ENCODE assay signal across 18 cellular contexts in genomic region chr2:52423655-52424054, GRCh38.
A peak's percentile ranks its signal among the peaks of the same experiment; 100 is the strongest.
DNase-seq lines count a peak whose midpoint lies in the region; ATAC-seq and TF ChIP-seq lines count a peak whose summit lies in the region.
"Had no signal": no experiment of that assay in that cellular context is flagged by ENCODE, and none has a peak within 500 bp of the region (broad histone marks: within the 10 kb centered on the region; RNA-seq: fewer than 3 reads in every experiment).

No MANE protein-coding gene starts in this region.

- H3K79me1 ChIP-seq in IMR-90 (ENCODE audit: low read depth in 1 of 2, low read length in 2 of 2) (no peaks in the 10 kb centered on the region), mesendoderm (ENCODE audit: low read length) (no peaks in the 10 kb centered on the region)

- H3K4me1 Mint-ChIP-seq in GM23338 (peaks cover 18% of the 10 kb centered on the region; the same call in 2 of the 3 replicates), Caco-2 (ENCODE audit: low read depth, unreplicated experiment) (no peaks in the 10 kb centered on the region)
- H3K4me1 Mint-ChIP-seq: CD14-positive monocyte; CD4-positive, alpha-beta memory T cell; CD4-positive, CD25-positive, alpha-beta regulatory T cell; CD8-positive, alpha-beta memory T cell had no signal

- DNase-seq in GM23338 (ENCODE audit: low spot score) (peak; percentile 16), IMR-90 (no peak), left lobe of liver (ENCODE audit: low spot score) (no peak), Caco-2 (no peak), mesendoderm (no peak)
- DNase-seq: 8988T; ACHN; BE2C; C1 segment of cervical spinal cord; Calu3; CD4-positive, alpha-beta memory T cell; CD4-positive, CD25-positive, alpha-beta regulatory T cell; CD8-positive, alpha-beta memory T cell; COR-L47; DMS79 treated with DMSO at 0.1 percent for 48 hours; GF-D8 had no signal

- no peak overlapping the region for H2BK15ac ChIP-seq in IMR-90 (ENCODE audit: low read depth, low read length)
- no peak overlapping the region for H2BK15ac ChIP-seq in mesendoderm (replicated peaks; ENCODE audit: low read depth)

- H3K79me2 ChIP-seq in GM23338 (replicated peaks; ENCODE audit: insufficient read depth) (no peaks in the 10 kb centered on the region), mesendoderm (ENCODE audit: control insufficient read depth, insufficient read depth, low read length) (no peaks in the 10 kb centered on the region)

- no peaks in the 10 kb centered on the region; the same call in 1 of the 2 replicates for H3K9me3 ChIP-seq in IMR-90 (ENCODE audit: control insufficient read depth, insufficient read depth, low read length)
- no peaks in the 10 kb centered on the region for H3K9me3 ChIP-seq in Caco-2
- H3K9me3 ChIP-seq: BE2C, BLaER1 had no signal

- no peaks in the 10 kb centered on the region for H3K9me1 ChIP-seq in IMR-90 (ENCODE audit: insufficient read depth, low read length)

- H2AFZ ChIP-seq in GM23338 (no peak overlapping the region), IMR-90 (replicated peaks; ENCODE audit: low read length, poor library complexity) (no peak overlapping the region)

- dilution Hi-C loops in IMR-90 (cut with HindIII; ENCODE audit: low sequenced_read_pairs, unreplicated experiment), result no loop called here

- no peaks in the 10 kb centered on the region for H3F3A ChIP-seq in GM23338 (replicated peaks; ENCODE audit: low read depth)

- H3K4me2 ChIP-seq in GM23338, result peak overlapping the region; percentile 14; the same call in 1 of the 2 replicates
- H3K4me2 ChIP-seq in IMR-90 (ENCODE audit: low read depth, low read length), result no peak overlapping the region
- no peak overlapping the region for H3K4me2 ChIP-seq in mesendoderm (ENCODE audit: low read length)
- H3K4me2 ChIP-seq: BLaER1 had no signal

- no peaks in the 10 kb centered on the region for H3K9me2 ChIP-seq in GM23338 (ENCODE audit: insufficient read depth)

- peaks cover 38% of the 10 kb centered on the region for H3K9me3 Mint-ChIP-seq in GM23338
- H3K9me3 Mint-ChIP-seq in Caco-2 (ENCODE audit: unreplicated experiment), result no peaks in the 10 kb centered on the region

- H3K27me3 Mint-ChIP-seq in GM23338 (ENCODE audit: insufficient read depth, low read depth, poor library complexity) (peaks cover 2% of the 10 kb centered on the region), Caco-2 (ENCODE audit: insufficient read depth, unreplicated experiment) (no peaks in the 10 kb centered on the region)
- H3K27me3 Mint-ChIP-seq: CD4-positive, alpha-beta memory T cell; CD4-positive, CD25-positive, alpha-beta regulatory T cell; CD8-positive, alpha-beta memory T cell had no signal

- in situ Hi-C loops in IMR-90 (cut with MboI; ENCODE audit: low sequenced_read_pairs), result no loop called here

- H3K9ac ChIP-seq in IMR-90 (ENCODE audit: low read depth, low read length), result no peak overlapping the region
- H3K9ac ChIP-seq in mesendoderm (ENCODE audit: low read length), result no peak overlapping the region
- H3K9ac ChIP-seq: BLaER1 had no signal

- H3K27ac Mint-ChIP-seq in GM23338 (no peak overlapping the region), Caco-2 (ENCODE audit: unreplicated experiment) (no peak overlapping the region)
- H3K27ac Mint-ChIP-seq: CD14-positive monocyte; CD4-positive, alpha-beta memory T cell; CD4-positive, CD25-positive, alpha-beta regulatory T cell; CD8-positive, alpha-beta memory T cell had no signal

- no peak for TF ChIP-seq RAD21 in IMR-90 (IDR thresholded peaks at IDR 0.05; ENCODE audit: low read length)

- no peak overlapping the region; the same call in 1 of the 2 replicates for H2BK120ac ChIP-seq in IMR-90 (ENCODE audit: low read depth, low read length)
- H2BK120ac ChIP-seq in mesendoderm (ENCODE audit: low read depth, low read length), result no peak overlapping the region

- no peak overlapping the region for H3K27ac ChIP-seq in GM23338 (ENCODE audit: low read depth)
- H3K27ac ChIP-seq in IMR-90 (ENCODE audit: insufficient read depth, low read length), result no peak overlapping the region
- H3K27ac ChIP-seq in mesendoderm (ENCODE audit: low read depth, low read length), result no peak overlapping the region
- H3K27ac ChIP-seq: BLaER1 had no signal

- 0 out of 2 replicates have a peak overlapping the region, but pooled peaks have one; percentile 21 for H4K5ac ChIP-seq in IMR-90 (ENCODE audit: low read depth, low read length)
- no peak overlapping the region for H4K5ac ChIP-seq in mesendoderm (ENCODE audit: low read length)

- BruUV-seq in IMR-90 (replicated peaks; lab: Mats Ljungman, UMichigan) (no TSS peak), Caco-2 (replicated peaks; lab: Mats Ljungman, UMichigan) (no TSS peak)

- CTCF ChIA-PET in IMR-90 (lab: Yijun Ruan, JAX), result no interaction called here
- CTCF ChIA-PET in Caco-2 (lab: Charles Lee), result no interaction called here

- TF ChIP-seq POLR2A in IMR-90 (IDR thresholded peaks at IDR 0.05; ENCODE audit: low read depth, low read length), result no peak

- POLR2A ChIA-PET in IMR-90 (lab: Charles Lee; ENCODE audit: unreplicated experiment), result no interaction called here
- POLR2A ChIA-PET in Caco-2 (lab: Charles Lee), result no interaction called here

- H2BK20ac ChIP-seq in IMR-90 (ENCODE audit: low read depth, low read length), result 0 out of 2 replicates have a peak overlapping the region, but pooled peaks have one; percentile 24

- no peak overlapping the region for H3K4me3 Mint-ChIP-seq in GM23338
- H3K4me3 Mint-ChIP-seq in Caco-2 (ENCODE audit: unreplicated experiment), result no peak overlapping the region
- H3K4me3 Mint-ChIP-seq: CD14-positive monocyte; CD4-positive, alpha-beta memory T cell; CD4-positive, CD25-positive, alpha-beta regulatory T cell; CD8-positive, alpha-beta memory T cell had no signal

- H3K4me3 ChIP-seq in GM23338, result no peak overlapping the region
- no peak overlapping the region for H3K4me3 ChIP-seq in IMR-90 (ENCODE audit: insufficient read depth, low read depth, low read length)
- no peak overlapping the region for H3K4me3 ChIP-seq in Caco-2 (ENCODE audit: low read depth, low read length)
- no peak overlapping the region for H3K4me3 ChIP-seq in mesendoderm (ENCODE audit: low read length)
- H3K4me3 ChIP-seq: BLaER1 had no signal

- H4K8ac ChIP-seq in IMR-90 (ENCODE audit: low read depth in 2 of 2, low read length in 2 of 2), result no peak overlapping the region
- H4K8ac ChIP-seq in mesendoderm (ENCODE audit: low read depth, low read length), result no peak overlapping the region

- peaks cover 29% of the 10 kb centered on the region for H3K36me3 Mint-ChIP-seq in GM23338 (ENCODE audit: low read depth)
- H3K36me3 Mint-ChIP-seq in Caco-2 (ENCODE audit: insufficient read depth, unreplicated experiment), result no peaks in the 10 kb centered on the region
- H3K36me3 Mint-ChIP-seq: CD14-positive monocyte; CD4-positive, alpha-beta memory T cell; CD4-positive, CD25-positive, alpha-beta regulatory T cell; CD8-positive, alpha-beta memory T cell had no signal

- peaks cover 6% of the 10 kb centered on the region; the same call in 1 of the 2 replicates for H3K36me3 ChIP-seq in GM23338 (ENCODE audit: insufficient read depth)
- H3K36me3 ChIP-seq in IMR-90 (ENCODE audit: control insufficient read depth, insufficient read depth, low read length), result no peaks in the 10 kb centered on the region
- H3K36me3 ChIP-seq in Caco-2 (ENCODE audit: control insufficient read depth, insufficient read depth, low read length), result no peaks in the 10 kb centered on the region
- H3K36me3 ChIP-seq in mesendoderm (ENCODE audit: control insufficient read depth, insufficient read depth, low read length), result no peaks in the 10 kb centered on the region
- H3K36me3 ChIP-seq: BE2C, BLaER1 had no signal

- H3K27me3 ChIP-seq in GM23338 (ENCODE audit: insufficient read depth), result no peaks in the 10 kb centered on the region
- no peaks in the 10 kb centered on the region for H3K27me3 ChIP-seq in IMR-90 (ENCODE audit: control insufficient read depth, insufficient read depth, low read length)
- no peaks in the 10 kb centered on the region for H3K27me3 ChIP-seq in Caco-2 (replicated peaks; ENCODE audit: control insufficient read depth, insufficient read depth, low read length)
- no peaks in the 10 kb centered on the region for H3K27me3 ChIP-seq in mesendoderm (ENCODE audit: insufficient read depth, low read length, poor library complexity)
- H3K27me3 ChIP-seq: BE2C, BLaER1 had no signal

- H3K56ac ChIP-seq in IMR-90 (ENCODE audit: extremely low read depth, insufficient read depth, low read length), result no peak overlapping the region
- no peak overlapping the region for H3K56ac ChIP-seq in mesendoderm (ENCODE audit: low read length)

- H3K14ac ChIP-seq in IMR-90 (replicated peaks; ENCODE audit: low read depth, low read length), result no peak overlapping the region

- H3K4me1 ChIP-seq in GM23338 (ENCODE audit: insufficient read depth) (peaks cover 7% of the 10 kb centered on the region; the same call in 1 of the 2 replicates), IMR-90 (ENCODE audit: control insufficient read depth, insufficient read depth, low read length) (0 out of 2 replicates have a peak, but pooled peaks cover 1% of the 10 kb centered on the region), Caco-2 (peaks cover 3% of the 10 kb centered on the region; the same call in 1 of the 2 replicates), mesendoderm (ENCODE audit: control insufficient read depth, low read depth, low read length) (no peaks in the 10 kb centered on the region)
- H3K4me1 ChIP-seq: BE2C, BLaER1 had no signal

- intact Hi-C loops in IMR-90 (cut with micrococcal nuclease), result loop anchor here (10.0 kb wide), 1 partner anchor 111 kb away; no protein-coding TSS in a partner anchor
- intact Hi-C loops in Caco-2 (cut with micrococcal nuclease; ENCODE audit: unreplicated experiment), result loop anchor here (1.0 kb wide), 1 partner anchor 17 kb away; no protein-coding TSS in a partner anchor

- WGBS in IMR-90 (ENCODE audit: extremely low coverage in 2 of 2, insufficient read length in 1 of 2), 2 experiments, result no CpG with 5 or more reads among the region's 2 CpGs
- no CpG with 5 or more reads among the region's 2 CpGs for WGBS in mesendoderm (ENCODE audit: extremely low coverage, insufficient coverage, low lambda C conversion rate)

- TF ChIP-seq CTCF in GM23338 (conservative IDR thresholded peaks at IDR 0.05; ENCODE audit: low read depth in 2 of 2) (no peak), IMR-90 (conservative IDR thresholded peaks at IDR 0.05; ENCODE audit: low read depth, low read length) (no peak), Caco-2 (IDR thresholded peaks at IDR 0.05; ENCODE audit: insufficient read depth in 1 of 2, low read depth in 1 of 2, low read length in 1 of 2, severe bottlenecking in 1 of 2, unreplicated experiment in 1 of 2) (no peak)

- H3K4ac ChIP-seq in IMR-90 (ENCODE audit: low read depth, low read length) (no peak overlapping the region), mesendoderm (ENCODE audit: low read depth, low read length) (no peak overlapping the region)

- H3K23ac ChIP-seq in IMR-90 (ENCODE audit: low read depth, low read length), result no peak overlapping the region
- H3K23ac ChIP-seq in mesendoderm (ENCODE audit: low read length), result no peak overlapping the region

- H2BK5ac ChIP-seq in IMR-90 (ENCODE audit: low read depth, low read length, poor library complexity, severe bottlenecking) (no peak overlapping the region), mesendoderm (ENCODE audit: low read length) (no peak overlapping the region)

- H2AK5ac ChIP-seq in IMR-90 (ENCODE audit: low read depth, low read length) (no peak overlapping the region), mesendoderm (ENCODE audit: low read length) (no peak overlapping the region)

- no peak overlapping the region for H2AK9ac ChIP-seq in IMR-90 (replicated peaks; ENCODE audit: low read depth, low read length, poor library complexity)

- H3K18ac ChIP-seq in IMR-90 (ENCODE audit: low read depth, low read length) (peak overlapping the region; percentile 18; the same call in 1 of the 2 replicates), mesendoderm (ENCODE audit: low read length) (no peak overlapping the region)

- no peak overlapping the region for H4K91ac ChIP-seq in IMR-90 (ENCODE audit: insufficient read depth, low read depth, low read length)

- ATAC-seq in GM23338, result no peak
- no peak for ATAC-seq in IMR-90 (ENCODE audit: low read depth)
- ATAC-seq in left lobe of liver, result peak; percentile 65

- no peaks in the 10 kb centered on the region for H4K20me1 ChIP-seq in GM23338 (replicated peaks; ENCODE audit: insufficient read depth)
- H4K20me1 ChIP-seq in IMR-90 (ENCODE audit: insufficient read depth, low read length), result no peaks in the 10 kb centered on the region
- H4K20me1 ChIP-seq: BLaER1 had no signal
